Comparison of ENCODE assay signal across 8 cellular contexts in genomic region chr7:43584200-43584586, GRCh38. TPM values are rescaled to one million over a fixed set of nuclear protein-coding genes. Genes with fewer than 3 reads are reported as not detected.
DNase-seq lines count a peak whose midpoint lies in the region; ATAC-seq, FAIRE-seq and TF ChIP-seq lines count a peak whose summit lies in the region.

No MANE protein-coding gene starts in this region.

- CTCF ChIA-PET in H1 (lab: Charles Lee; ENCODE audit: partially characterized antibody): interaction anchor here (0.5 to 3.1 kb wide), 8 partner anchors 29 to 138 kb away, joined by 3 to 28 read pairs (median 5); no protein-coding TSS in a partner anchor

- TF ChIP-seq RAD21 in H1 (IDR thresholded peaks at IDR 0.05 in 1 of 2, conservative IDR thresholded peaks at IDR 0.05 in 1 of 2; ENCODE audit: low read depth in 2 of 2, low read length in 2 of 2): no peak

- H3K79me2 ChIP-seq in H1 (ENCODE audit: control insufficient read depth in 1 of 2, insufficient read depth in 2 of 2, low read length in 2 of 2): peaks cover 0 to 44% of the 10 kb centered on the region in 2 experiments; a peak in 2 of 4 replicates

- H3K4ac ChIP-seq in H1 (replicated peaks; ENCODE audit: insufficient read length, low read depth, low read length): no peak overlapping the region

- H3K9ac ChIP-seq in H1 (replicated peaks in 1 of 4; ENCODE audit: extremely low read depth in 1 of 4, low read depth in 3 of 4, low read length in 3 of 4): peak overlapping the region in 1 of 4 experiments; percentile 66; a peak in 2 of 7 replicates

- no peak overlapping the region for H2AFZ ChIP-seq in H1 (ENCODE audit: low read length)

- H4K8ac ChIP-seq in H1 (ENCODE audit: extremely low read depth, insufficient read depth, low read length): no peak overlapping the region

- 33% methylated on average over 8 of the region's 8 CpGs; no CpG with 5 or more reads in 1 of the 2 experiments for WGBS in H1 (ENCODE audit: extremely low coverage in 1 of 2, insufficient coverage in 1 of 2, insufficient read length in 1 of 2, insufficient replicate concordance in 2 of 2, low coverage in 1 of 2, low lambda C conversion rate in 2 of 2, missing lambda C conversion rate in 1 of 2), 2 experiments

- POLR2A ChIA-PET in H1 (lab: Charles Lee; ENCODE audit: partially characterized antibody): interaction anchor here (1.0 to 2.0 kb wide), 5 partner anchors 15 to 228 kb away, joined by 3 to 4 read pairs (median 3); no protein-coding TSS in a partner anchor

- no peaks in the 10 kb centered on the region for H3K9me3 ChIP-seq in BE2C
- no peaks in the 10 kb centered on the region for H3K9me3 ChIP-seq in WERI-Rb-1 (ENCODE audit: severe bottlenecking)
- H3K9me3 ChIP-seq in H1 (ENCODE audit: insufficient read depth in 2 of 2, low read depth in 1 of 2, low read length in 1 of 2): no peaks in the 10 kb centered on the region
- H3K9me3 ChIP-seq in mucosa of descending colon: no peaks in the 10 kb centered on the region
- no peaks in the 10 kb centered on the region for H3K9me3 ChIP-seq in uterus

- DNase-seq in BE2C (no peak), HuH-7.5 (ENCODE audit: low spot score) (peak; percentile 25), WERI-Rb-1 (no peak), H1 (ENCODE audit: low read depth in 1 of 2, low spot score in 2 of 2) (no peak), mucosa of descending colon (no peak), uterus (peak in 1 of 2 donors; percentile 25)

- no peak overlapping the region for H3K14ac ChIP-seq in H1 (ENCODE audit: insufficient read length)

- no peaks in the 10 kb centered on the region for H3K4me1 ChIP-seq in BE2C
- peaks cover 0 to 12% (median 7%) of the 10 kb centered on the region in 4 experiments; a peak in 6 of 7 replicates for H3K4me1 ChIP-seq in H1 (replicated peaks in 1 of 4; ENCODE audit: control insufficient read depth in 3 of 4, insufficient read depth in 4 of 4, low read length in 3 of 4)
- peaks cover 32% of the 10 kb centered on the region for H3K4me1 ChIP-seq in mucosa of descending colon (ENCODE audit: low read depth)
- no peaks in the 10 kb centered on the region for H3K4me1 ChIP-seq in uterus

- no peak for FAIRE-seq in H1 (lab: Jason Lieb, UNC)

- no peak for ATAC-seq in mucosa of descending colon
- no peak for ATAC-seq in HG03565 (IDR thresholded peaks at IDR 0.05; ENCODE audit: unreplicated experiment)
- ATAC-seq in HG02840 (IDR thresholded peaks at IDR 0.05; ENCODE audit: low FRiP score, unreplicated experiment): no peak

- H3K23ac ChIP-seq in H1 (ENCODE audit: insufficient read length): no peak overlapping the region

- no peak for TF ChIP-seq POLR2A in H1 (IDR thresholded peaks at IDR 0.05; ENCODE audit: control extremely low read depth in 1 of 2, low read depth in 2 of 2, low read length in 2 of 2)
- no peak for TF ChIP-seq POLR2A in uterus (IDR thresholded peaks at IDR 0.05)

- peaks cover 12% of the 10 kb centered on the region for H3K23me2 ChIP-seq in H1 (ENCODE audit: low read depth, low read length)

- H3K36me3 ChIP-seq in BE2C (no peaks in the 10 kb centered on the region), WERI-Rb-1 (0 out of 2 replicates have a peak, but pooled peaks cover 3% of the 10 kb centered on the region), H1 (ENCODE audit: control insufficient read depth in 2 of 4, insufficient read depth in 4 of 4, low read length in 3 of 4) (no peaks in the 10 kb centered on the region), mucosa of descending colon (ENCODE audit: low read depth) (no peaks in the 10 kb centered on the region), uterus (no peaks in the 10 kb centered on the region)

- H4K20me1 ChIP-seq in H1 (replicated peaks in 1 of 2; ENCODE audit: control insufficient read depth in 1 of 2, insufficient read depth in 2 of 2, low read length in 2 of 2): peaks cover 6 to 9% of the 10 kb centered on the region in 2 experiments

- H2BK20ac ChIP-seq in H1 (ENCODE audit: low read length): no peak overlapping the region

- peak overlapping the region; percentile 95 to 97 for H3K4me2 ChIP-seq in H1 (ENCODE audit: insufficient read depth in 1 of 2, low read depth in 2 of 2, low read length in 2 of 2)

- H4K5ac ChIP-seq in H1 (ENCODE audit: insufficient read length, low read depth, low read length): no peak overlapping the region

- H2AK5ac ChIP-seq in H1 (ENCODE audit: low read depth, low read length): no peak overlapping the region; the same call in 1 of the 2 replicates

- H2BK5ac ChIP-seq in H1 (ENCODE audit: low read depth, low read length): no peak overlapping the region

- H3K79me1 ChIP-seq in H1 (ENCODE audit: low read depth, low read length): peaks cover 4% of the 10 kb centered on the region; the same call in 1 of the 2 replicates

- no peak overlapping the region for H2BK15ac ChIP-seq in H1 (ENCODE audit: low read length)

- 0 out of 2 replicates have a peak, but pooled peaks cover 3% of the 10 kb centered on the region for H3K27me3 ChIP-seq in BE2C
- peaks cover 3% of the 10 kb centered on the region for H3K27me3 ChIP-seq in WERI-Rb-1 (ENCODE audit: insufficient read depth, low read depth, severe bottlenecking)
- H3K27me3 ChIP-seq in H1 (replicated peaks in 1 of 4; ENCODE audit: control insufficient read depth in 3 of 4, extremely low read depth in 1 of 4, insufficient read depth in 3 of 4, low read length in 3 of 4): no peaks in the 10 kb centered on the region; a peak in 3 of 7 replicates
- no peaks in the 10 kb centered on the region for H3K27me3 ChIP-seq in uterus

- no peak overlapping the region for H3K18ac ChIP-seq in H1 (ENCODE audit: extremely low read depth, low read length)

- intact Hi-C loops in mucosa of descending colon (cut with DNase I, micrococcal nuclease) (loop anchor here (5.0 to 10.0 kb wide), 3 partner anchors 118 to 253 kb away; no protein-coding TSS in a partner anchor), uterus (cut with DNase I; ENCODE audit: low total_unique reads) (loop anchor here (5.0 to 10.0 kb wide), 2 partner anchors 138 to 251 kb away; no protein-coding TSS in a partner anchor)

- H3K27ac ChIP-seq in WERI-Rb-1: no peak overlapping the region
- no peak overlapping the region for H3K27ac ChIP-seq in H1 (ENCODE audit: low read depth, low read length)
- H3K27ac ChIP-seq in uterus: peak overlapping the region; percentile 90 to 91

- H3K4me3 ChIP-seq in BE2C (ENCODE audit: low read depth, low read length): peak overlapping the region; percentile 85
- H3K4me3 ChIP-seq in WERI-Rb-1 (ENCODE audit: low read depth, low read length): peak overlapping the region; percentile 80
- H3K4me3 ChIP-seq in H1 (ENCODE audit: extremely low read depth in 1 of 4, insufficient read depth in 2 of 4, low read depth in 3 of 4, low read length in 4 of 4): peak overlapping the region; percentile 77 to 90 (median 84); a peak in 7 of 8 replicates
- peak overlapping the region; percentile 97 for H3K4me3 ChIP-seq in mucosa of descending colon
- peak overlapping the region; percentile 65 to 70 for H3K4me3 ChIP-seq in uterus

- H3K56ac ChIP-seq in H1 (replicated peaks; ENCODE audit: insufficient read length, low read depth, low read length): no peak overlapping the region

- TF ChIP-seq CTCF in BE2C (IDR thresholded peaks at IDR 0.05; ENCODE audit: low read depth, low read length) (no peak), WERI-Rb-1 (IDR thresholded peaks at IDR 0.05; ENCODE audit: low read depth, low read length) (no peak), H1 (IDR thresholded peaks at IDR 0.05; ENCODE audit: control extremely low read depth in 1 of 3, insufficient read depth in 1 of 3, low read depth in 1 of 3, low read length in 3 of 3) (no peak), mucosa of descending colon (IDR thresholded peaks at IDR 0.05) (no peak), uterus (IDR thresholded peaks at IDR 0.05) (no peak)

- TF ChIP-seq EP300 in H1 (IDR thresholded peaks at IDR 0.05; ENCODE audit: borderline replicate concordance in 1 of 2, low read depth in 2 of 2, low read length in 2 of 2): no peak

- H2BK12ac ChIP-seq in H1 (ENCODE audit: low read depth, low read length): 0 out of 2 replicates have a peak overlapping the region, but pooled peaks have one; percentile 0

- H2BK120ac ChIP-seq in H1 (replicated peaks; ENCODE audit: low read depth, low read length): no peak overlapping the region

- no peak overlapping the region for H4K91ac ChIP-seq in H1 (replicated peaks; ENCODE audit: insufficient read length, low read length)

TF ChIP-seq in H1, 55 proteins besides CTCF, POLR2A, EP300 and RAD21:
- peak; percentile 62 for TF ChIP-seq MAX (IDR thresholded peaks at IDR 0.05)
- TF ChIP-seq TCF12 (IDR thresholded peaks at IDR 0.05; ENCODE audit: low read depth, low read length): no peak

RNA-seq across cellular contexts. Expression of gene STK17A, which starts 1.3 kb away (rescaled TPM):
- polyA plus RNA-seq in BE2C (2012; ENCODE audit: insufficient read depth, insufficient read length, low read depth): 5.7 TPM
- total RNA-seq in H1 (2021; fragmentation: NEBNext Ultra II Directional; extraction: Animal tissue kit (Norgen Biotek cat#: 25700)): 12.2 and 13.4 TPM in 2 replicates
- 2.0 and 2.2 TPM in 2 replicates for polyA plus RNA-seq in H1 (2011; rRNA removed)
- 4.4 TPM for polyA plus RNA-seq in H1 (2011; cell fraction: cytosol; rRNA removed)
- polyA plus RNA-seq in H1 (2011; cell fraction: nucleus; rRNA removed): 1.7 TPM
- polyA plus RNA-seq in H1 (2012, experiment 1 of 2): 5.0 to 13.6 TPM (median 5.5 TPM) in 4 replicates
- 1.9 TPM for polyA plus RNA-seq in H1 (2012, experiment 2 of 2)
- 6.3 TPM for polyA plus RNA-seq in H1 (2013, experiment 1 of 2)
- 6.4 TPM for polyA plus RNA-seq in H1 (2013, experiment 2 of 2)
- polyA minus RNA-seq in H1 (2011; rRNA and poly(A)+ RNA removed): 2.3 and 2.6 TPM in 2 replicates
- polyA minus RNA-seq in H1 (2011; cell fraction: cytosol; rRNA and poly(A)+ RNA removed): 3.7 TPM
- 3.8 TPM for polyA minus RNA-seq in H1 (2011; cell fraction: nucleus; rRNA and poly(A)+ RNA removed)
- total RNA-seq in mucosa of descending colon (10 to 100 TPM; 17.9 to 30.0 (median 19.5) TPM), uterus (10 to 100 TPM in 2 of 4 donors, 1 to 10 TPM in 2; 2.3 to 25.2 (median 7.5) TPM)

Comparison
In these comparisons a context has a peak if more than half of its experiments do, and no peak if none do; other contexts are left out.
1. H3K27ac ChIP-seq: peak in uterus (2 of 2); none in WERI-Rb-1 (single experiment) and H1 (single experiment).
2. Peak in every context shown above with its lines, with median percentiles within 50 percentile points of each other: H3K4me3 ChIP-seq.